Comparison of ENCODE assay signal across 14 cellular contexts in genomic region chr1:226466301-226466700, GRCh38.
"Had no signal": no experiment of that assay in that cellular context is flagged by ENCODE, and none has a peak within 500 bp of the region (broad histone marks: within the 10 kb centered on the region; RNA-seq: fewer than 3 reads in every experiment).

No MANE protein-coding gene starts in this region.

- H3K4me3 ChIP-seq: colonic mucosa, right lobe of liver, upper lobe of right lung had no signal

- DNase-seq: activated B cell treated with CpG ODN at 0.5 μM for 24 hours; activated CD4-positive, alpha-beta T cell treated with anti-CD3 and anti-CD28 coated beads, Interleukin-2, amount 10 ng/mL, durations not matched to agents 24 days and 14 days; activated naive CD4-positive, alpha-beta T cell; activated naive CD8-positive, alpha-beta T cell treated with anti-CD3 and anti-CD28 coated beads, Interleukin-2, amount 50 U/mL, for 24 hours; colonic mucosa; effector CD4-positive, alpha-beta T cell; right lobe of liver; stimulated activated naive B cell treated with anti-CD40 and anti-IgM and Interleukin-4, amounts not matched to agents 10 μg/mL and 1 μg/mL and 100 μg/mL, for 72 hours; substantia nigra; T-helper 17 cell; upper lobe of right lung had no signal

- H3K27me3 ChIP-seq: colonic mucosa, right lobe of liver, upper lobe of right lung had no signal

- H3K4me1 Mint-ChIP-seq: activated B cell treated with CpG ODN at 0.5 μM for 24 hours; activated CD4-positive, alpha-beta T cell treated with anti-CD3 and anti-CD28 coated beads, Interleukin-2, amount 10 ng/mL, durations not matched to agents 24 days and 14 days; activated naive CD8-positive, alpha-beta T cell treated with anti-CD3 and anti-CD28 coated beads, Interleukin-2, amount 50 U/mL, for 24 hours; stimulated activated naive B cell treated with anti-CD40 and anti-IgM and Interleukin-4, amounts not matched to agents 10 μg/mL and 1 μg/mL and 100 μg/mL, for 72 hours had no signal

- H3K27ac Mint-ChIP-seq: activated CD4-positive, alpha-beta T cell treated with anti-CD3 and anti-CD28 coated beads, Interleukin-2, amount 10 ng/mL, durations not matched to agents 24 days and 14 days; activated naive CD8-positive, alpha-beta T cell treated with anti-CD3 and anti-CD28 coated beads, Interleukin-2, amount 50 U/mL, for 24 hours; activated T-helper 1 cell treated with anti-CD3 and anti-CD28 coated beads, Interleukin-12 subunit alpha, Interleukin-12 subunit beta, Interleukin-2, Interleukin-4 antibody, amounts not matched to agents 30 ng/mL and 10 ng/mL and 1 ng/mL, durations not matched to agents 14 hours and 24 hours and 36 hours; progenitor cell of endocrine pancreas; stimulated activated naive B cell treated with anti-CD40 and anti-IgM and Interleukin-4, amounts not matched to agents 10 μg/mL and 1 μg/mL and 100 μg/mL, for 72 hours; T-helper 17 cell had no signal

- H3K4me1 ChIP-seq: colonic mucosa, right lobe of liver, upper lobe of right lung had no signal

- H3K4me3 Mint-ChIP-seq: activated B cell treated with CpG ODN at 0.5 μM for 24 hours; activated CD4-positive, alpha-beta T cell treated with anti-CD3 and anti-CD28 coated beads, Interleukin-2, amount 10 ng/mL, durations not matched to agents 24 days and 14 days; activated naive CD8-positive, alpha-beta T cell treated with anti-CD3 and anti-CD28 coated beads, Interleukin-2, amount 50 U/mL, for 24 hours; activated T-helper 1 cell treated with anti-CD3 and anti-CD28 coated beads, Interleukin-12 subunit alpha, Interleukin-12 subunit beta, Interleukin-2, Interleukin-4 antibody, amounts not matched to agents 30 ng/mL and 10 ng/mL and 1 ng/mL, durations not matched to agents 14 hours and 24 hours and 36 hours; stimulated activated naive B cell treated with anti-CD40 and anti-IgM and Interleukin-4, amounts not matched to agents 10 μg/mL and 1 μg/mL and 100 μg/mL, for 72 hours; T-helper 17 cell had no signal

- H3K27ac ChIP-seq: colonic mucosa, neutrophil, right lobe of liver, upper lobe of right lung had no signal

- H3K9me3 ChIP-seq: colonic mucosa, neutrophil, right lobe of liver, upper lobe of right lung had no signal

- H3K27me3 Mint-ChIP-seq: T-helper 17 cell had no signal

- H3K36me3 ChIP-seq: colonic mucosa, neutrophil, right lobe of liver, upper lobe of right lung had no signal
